Comparison of ENCODE assay signal across 12 cellular contexts in the genomic region with DNA sequence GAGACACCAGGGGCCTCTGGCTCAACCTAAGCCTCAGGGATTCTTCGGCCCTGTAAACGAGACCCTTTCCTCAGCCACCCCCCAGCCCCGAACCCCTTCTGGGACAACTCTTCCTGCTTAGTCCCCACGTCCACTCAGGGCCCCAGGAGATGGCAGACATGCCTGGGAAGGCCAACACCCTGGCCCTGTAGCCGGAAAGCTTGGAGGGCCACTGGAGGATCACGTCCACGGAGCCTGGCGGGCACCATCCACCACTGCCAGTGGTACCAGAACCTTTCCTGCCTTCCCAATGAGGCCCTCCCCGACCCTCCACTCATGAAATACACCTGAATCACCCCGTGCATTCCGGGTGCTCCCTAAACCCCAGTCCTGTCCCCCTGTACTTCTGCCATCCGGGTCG. TPM values are rescaled to one million over a fixed set of nuclear protein-coding genes. Genes with fewer than 3 reads are reported as not detected.
DNase-seq lines count a peak whose midpoint lies in the region; ATAC-seq and TF ChIP-seq lines count a peak whose summit lies in the region.
"Had no signal": no experiment of that assay in that cellular context is flagged by ENCODE, and none has a peak within 500 bp of the region (broad histone marks: within the 10 kb centered on the region; RNA-seq: fewer than 3 reads in every experiment).

No MANE protein-coding gene starts in this region.

- H3K27me3 Mint-ChIP-seq in activated CD8-positive, alpha-beta memory T cell treated with anti-CD3 and anti-CD28 coated beads, Interleukin-2, amount 10 ng/mL, durations not matched to agents 7 days and 5 days = no peaks in the 10 kb centered on the region
- H3K27me3 Mint-ChIP-seq in central memory CD8-positive, alpha-beta T cell = no peaks in the 10 kb centered on the region
- no peaks in the 10 kb centered on the region for H3K27me3 Mint-ChIP-seq in progenitor cell of endocrine pancreas

- CTCF ChIA-PET in activated CD8-positive, alpha-beta memory T cell treated with anti-CD3 and anti-CD28 coated beads, Interleukin-2, amount 10 ng/mL, durations not matched to agents 7 days and 5 days (lab: Charles Lee) = interaction anchor here (1.0 to 5.8 kb wide), 11 partner anchors 14 to 250 kb away, joined by 3 to 42 read pairs (median 7); a partner anchor contains a TSS

- H3K9me3 ChIP-seq in NT2/D1 (ENCODE audit: insufficient read depth, low read length) (no peaks in the 10 kb centered on the region), WERI-Rb-1 (ENCODE audit: severe bottlenecking) (no peaks in the 10 kb centered on the region)

- H3K27ac ChIP-seq in WERI-Rb-1 = no peak overlapping the region

- H3K4me1 ChIP-seq in NT2/D1 (ENCODE audit: insufficient read depth, insufficient read length) = peaks cover 3% of the 10 kb centered on the region

- DNase-seq in activated CD8-positive, alpha-beta memory T cell treated with anti-CD3 and anti-CD28 coated beads, Interleukin-2, amount 10 ng/mL, durations not matched to agents 7 days and 5 days = no peak
- DNase-seq in activated CD8-positive, alpha-beta memory T cell treated with anti-CD3 and anti-CD28 coated beads, Interleukin-2, amount 50 U/mL, for 48 hours = no peak
- DNase-seq in NT2/D1 (ENCODE audit: low read depth, low spot score) = no peak
- no peak for DNase-seq in central memory CD8-positive, alpha-beta T cell (ENCODE audit: low spot score in 2 of 2)
- no peak for DNase-seq in progenitor cell of endocrine pancreas (ENCODE audit: low spot score, unreplicated experiment)
- no peak for DNase-seq in WERI-Rb-1
- DNase-seq: activated gamma-delta T cell treated with Interleukin-2 at 50 U/mL for 16 hours, MM.1S, trophoblast cell had no signal

- peak overlapping the region; percentile 84 for H3K4me3 Mint-ChIP-seq in activated CD8-positive, alpha-beta memory T cell treated with anti-CD3 and anti-CD28 coated beads, Interleukin-2, amount 10 ng/mL, durations not matched to agents 7 days and 5 days
- peak overlapping the region; percentile 88 for H3K4me3 Mint-ChIP-seq in central memory CD8-positive, alpha-beta T cell
- peak overlapping the region; percentile 87 for H3K4me3 Mint-ChIP-seq in progenitor cell of endocrine pancreas (ENCODE audit: low read depth)

- TF ChIP-seq CTCF in progenitor cell of endocrine pancreas (IDR thresholded peaks at IDR 0.05; ENCODE audit: unreplicated experiment) (no peak), WERI-Rb-1 (IDR thresholded peaks at IDR 0.05; ENCODE audit: low read depth, low read length) (no peak)

- peak overlapping the region; percentile 21 for H3K9ac ChIP-seq in NT2/D1 (ENCODE audit: insufficient read length, low read depth)

- H3K4me1 Mint-ChIP-seq in activated CD8-positive, alpha-beta memory T cell treated with anti-CD3 and anti-CD28 coated beads, Interleukin-2, amount 10 ng/mL, durations not matched to agents 7 days and 5 days = peaks cover 42% of the 10 kb centered on the region
- peaks cover 10% of the 10 kb centered on the region for H3K4me1 Mint-ChIP-seq in central memory CD8-positive, alpha-beta T cell
- H3K4me1 Mint-ChIP-seq in progenitor cell of endocrine pancreas (ENCODE audit: low read depth) = peaks cover 3% of the 10 kb centered on the region

- H3K4me3 ChIP-seq in NT2/D1 (ENCODE audit: insufficient read length, low read depth) = no peak overlapping the region
- H3K4me3 ChIP-seq in WERI-Rb-1 (ENCODE audit: low read depth, low read length) = no peak overlapping the region
- H3K4me3 ChIP-seq: smooth muscle cell had no signal

- no peaks in the 10 kb centered on the region for H3K27me3 ChIP-seq in NT2/D1 (ENCODE audit: insufficient read depth, insufficient read length)
- H3K27me3 ChIP-seq in WERI-Rb-1 (ENCODE audit: insufficient read depth, low read depth, severe bottlenecking) = no peaks in the 10 kb centered on the region

- H3K27ac Mint-ChIP-seq in activated CD8-positive, alpha-beta memory T cell treated with anti-CD3 and anti-CD28 coated beads, Interleukin-2, amount 10 ng/mL, durations not matched to agents 7 days and 5 days = peak overlapping the region; percentile 26
- H3K27ac Mint-ChIP-seq in central memory CD8-positive, alpha-beta T cell (ENCODE audit: low read depth) = no peak overlapping the region
- no peak overlapping the region for H3K27ac Mint-ChIP-seq in progenitor cell of endocrine pancreas

- H3K36me3 ChIP-seq in NT2/D1 (ENCODE audit: insufficient read depth, insufficient read length, low read length) (peaks cover 42% of the 10 kb centered on the region), WERI-Rb-1 (peaks cover 39% of the 10 kb centered on the region)

- H3K36me3 Mint-ChIP-seq in activated CD8-positive, alpha-beta memory T cell treated with anti-CD3 and anti-CD28 coated beads, Interleukin-2, amount 10 ng/mL, durations not matched to agents 7 days and 5 days = peaks cover 7% of the 10 kb centered on the region
- peaks cover 18% of the 10 kb centered on the region for H3K36me3 Mint-ChIP-seq in central memory CD8-positive, alpha-beta T cell (ENCODE audit: insufficient read depth)
- H3K36me3 Mint-ChIP-seq in progenitor cell of endocrine pancreas (ENCODE audit: insufficient read depth) = peaks cover 3% of the 10 kb centered on the region

- H3K9me3 Mint-ChIP-seq in activated CD8-positive, alpha-beta memory T cell treated with anti-CD3 and anti-CD28 coated beads, Interleukin-2, amount 10 ng/mL, durations not matched to agents 7 days and 5 days (ENCODE audit: low read depth) = no peaks in the 10 kb centered on the region
- H3K9me3 Mint-ChIP-seq in central memory CD8-positive, alpha-beta T cell = no peaks in the 10 kb centered on the region
- H3K9me3 Mint-ChIP-seq in progenitor cell of endocrine pancreas (ENCODE audit: low read depth) = no peaks in the 10 kb centered on the region

- no peak for ATAC-seq in activated CD8-positive, alpha-beta memory T cell treated with anti-CD3 and anti-CD28 coated beads, Interleukin-2, amount 10 ng/mL, durations not matched to agents 7 days and 5 days
- no peak for ATAC-seq in central memory CD8-positive, alpha-beta T cell (replicated peaks; ENCODE audit: extremely low read depth, poor library complexity, severe bottlenecking)
- ATAC-seq in HG03139 (IDR thresholded peaks at IDR 0.05; ENCODE audit: unreplicated experiment) (no peak), GM21381 (IDR thresholded peaks at IDR 0.05; ENCODE audit: unreplicated experiment) (no peak)

RNA-seq across cellular contexts. Expression of a gene that starts 2.0 kb away (rescaled TPM):
- 100 to 1,000 TPM; 139 to 141 TPM for total RNA-seq in activated CD8-positive, alpha-beta memory T cell treated with anti-CD3 and anti-CD28 coated beads, Interleukin-2, amount 10 ng/mL, durations not matched to agents 7 days and 5 days
- 107 TPM in 2 replicates for total RNA-seq in progenitor cell of endocrine pancreas

RNA-seq across cellular contexts. Expression of a gene that starts 14.7 kb away (rescaled TPM):
- total RNA-seq in activated CD8-positive, alpha-beta memory T cell treated with anti-CD3 and anti-CD28 coated beads, Interleukin-2, amount 10 ng/mL, durations not matched to agents 7 days and 5 days = under 1 TPM in 1 of 2 experiments, not detected in 1; 0.61 TPM
- total RNA-seq in progenitor cell of endocrine pancreas = 24.3 and 25.0 TPM in 2 replicates

RNA-seq across cellular contexts. Expression of a gene that starts 23.8 kb away (rescaled TPM):
- total RNA-seq in activated CD8-positive, alpha-beta memory T cell treated with anti-CD3 and anti-CD28 coated beads, Interleukin-2, amount 10 ng/mL, durations not matched to agents 7 days and 5 days = 10 to 100 TPM; 35.2 to 42.0 TPM
- 60.1 and 63.1 TPM in 2 replicates for total RNA-seq in progenitor cell of endocrine pancreas

RNA-seq across cellular contexts. Expression of a gene that starts 26.1 kb away (rescaled TPM):
- total RNA-seq in activated CD8-positive, alpha-beta memory T cell treated with anti-CD3 and anti-CD28 coated beads, Interleukin-2, amount 10 ng/mL, durations not matched to agents 7 days and 5 days = 100 to 1,000 TPM; 120 to 124 TPM
- 381 and 386 TPM in 2 replicates for total RNA-seq in progenitor cell of endocrine pancreas

RNA-seq across cellular contexts. Expression of a gene that starts 34.0 kb away (rescaled TPM):
- 100 to 1,000 TPM in 1 of 2 experiments, 10 to 100 TPM in 1; 95.2 to 130 TPM for total RNA-seq in activated CD8-positive, alpha-beta memory T cell treated with anti-CD3 and anti-CD28 coated beads, Interleukin-2, amount 10 ng/mL, durations not matched to agents 7 days and 5 days
- total RNA-seq in progenitor cell of endocrine pancreas = 104 and 109 TPM in 2 replicates

Comparison
In these comparisons a context has a peak if more than half of its experiments do, and no peak if none do; other contexts are left out.
1. RNA of a gene that starts 14.7 kb away (total RNA-seq): 24.3 to 25.0 TPM in progenitor cell of endocrine pancreas; 0.61 TPM in activated CD8-positive, alpha-beta memory T cell treated with anti-CD3 and anti-CD28 coated beads, Interleukin-2, amount 10 ng/mL, durations not matched to agents 7 days and 5 days; every median in the first group is over 10 times any median in the second.
2. Peak in every context shown above with its lines, with median percentiles within 50 percentile points of each other: H3K4me3 Mint-ChIP-seq.